8 cellular contexts compared by ENCODE assay signal in genomic region chr16:78002915-78003538, GRCh38. TPM values are rescaled to one million over a fixed set of nuclear protein-coding genes. Genes with fewer than 3 reads are reported as not detected.
DNase-seq lines count a peak whose midpoint lies in the region; ATAC-seq and TF ChIP-seq lines count a peak whose summit lies in the region.

No MANE protein-coding gene starts in this region.

- H3K4me1 ChIP-seq in lower lobe of right lung: no peaks in the 10 kb centered on the region

- H3K4me3 ChIP-seq in dorsolateral prefrontal cortex (peak overlapping the region in 1 of 59 donors; percentile 4), lower lobe of right lung (no peak overlapping the region)

- H3K9me3 Mint-ChIP-seq in CD4-positive, alpha-beta T cell: no peaks in the 10 kb centered on the region

- no peak overlapping the region for H3K27ac ChIP-seq in CD4-positive, alpha-beta T cell (ENCODE audit: low read depth, low read length)
- no peak overlapping the region for H3K27ac ChIP-seq in dorsolateral prefrontal cortex
- H3K27ac ChIP-seq in lower lobe of right lung: no peak overlapping the region

- peaks cover 30% of the 10 kb centered on the region for H3K27me3 Mint-ChIP-seq in CD4-positive, alpha-beta T cell

- no peaks in the 10 kb centered on the region for H3K4me1 Mint-ChIP-seq in CD4-positive, alpha-beta T cell (ENCODE audit: low read depth)

- DNase-seq in CD4-positive, alpha-beta T cell: peak; percentile 24 to 56 (median 36)
- peak; percentile 83 for DNase-seq in NCI-H510A treated with DMSO at 0.1 percent for 48 hours (lab: John Stamatoyannopoulos, UW)
- peak; percentile 90 for DNase-seq in activated CD4-positive, alpha-beta T cell treated with anti-CD3 and anti-CD28 coated beads for 48 hours
- peak; percentile 47 to 84 (median 79) for DNase-seq in dorsolateral prefrontal cortex
- DNase-seq in lower lobe of right lung: peak; percentile 82
- peak; percentile 28 for DNase-seq in stimulated activated CD8-positive, alpha-beta memory T cell treated with anti-CD3 and anti-CD28 coated beads, Interleukin-12 subunit alpha, Interleukin-12 subunit beta, amount 100 ng/mL, for 1 hour (ENCODE audit: low read depth)

- peak; percentile 77 for TF ChIP-seq CTCF in CD4-positive, alpha-beta T cell (IDR thresholded peaks at IDR 0.05)
- TF ChIP-seq CTCF in dorsolateral prefrontal cortex (IDR thresholded peaks at IDR 0.05 in 54 of 56, conservative IDR thresholded peaks at IDR 0.05 in 2 of 56; ENCODE audit: low read depth in 1 of 56, partially characterized antibody in 56 of 56) (peak; percentile 64 to 96 (median 84)), lower lobe of right lung (IDR thresholded peaks at IDR 0.05) (peak; percentile 86)

- CTCF ChIA-PET in CD4-positive, alpha-beta T cell (lab: Charles Lee): interaction anchor here (0.6 to 1.1 kb wide), 4 partner anchors 10 to 328 kb away, joined by 3 to 5 read pairs (median 4); no protein-coding TSS in a partner anchor

- no peaks in the 10 kb centered on the region for H3K36me3 ChIP-seq in lower lobe of right lung

- H3K27ac Mint-ChIP-seq in CD4-positive, alpha-beta T cell: no peak overlapping the region

- H3K9me3 ChIP-seq in CD4-positive, alpha-beta T cell (ENCODE audit: control insufficient read depth, low read length): no peaks in the 10 kb centered on the region
- no peaks in the 10 kb centered on the region for H3K9me3 ChIP-seq in lower lobe of right lung

- H3K4me3 Mint-ChIP-seq in CD4-positive, alpha-beta T cell: no peak overlapping the region

- ATAC-seq in CD4-positive, alpha-beta T cell (ENCODE audit: poor library complexity): peak; percentile 67
- peak; percentile 99 for ATAC-seq in GM19351 (IDR thresholded peaks at IDR 0.05; ENCODE audit: unreplicated experiment)
- peak; percentile 98 for ATAC-seq in HG03439 (IDR thresholded peaks at IDR 0.05; ENCODE audit: unreplicated experiment)
- ATAC-seq in lower lobe of right lung: peak; percentile 92 to 93

- intact Hi-C loops in CD4-positive, alpha-beta T cell (cut with DNase I, micrococcal nuclease): loop anchor here (1.0 kb wide), 2 partner anchors 327 to 328 kb away; no protein-coding TSS in a partner anchor
- intact Hi-C loops in dorsolateral prefrontal cortex (cut with DNase I): loop anchor here in 1 of 2 donors (5.0 kb wide), 1 partner anchor 326 kb away; no protein-coding TSS in a partner anchor
- intact Hi-C loops in lower lobe of right lung (cut with DNase I): no loop called here

- H3K36me3 Mint-ChIP-seq in CD4-positive, alpha-beta T cell (ENCODE audit: low read depth): no peaks in the 10 kb centered on the region

- POLR2A ChIA-PET in CD4-positive, alpha-beta T cell (lab: Charles Lee): no interaction called here

- peaks cover 11% of the 10 kb centered on the region for H3K27me3 ChIP-seq in CD4-positive, alpha-beta T cell (ENCODE audit: control insufficient read depth, insufficient read depth, low read length)
- H3K27me3 ChIP-seq in dorsolateral prefrontal cortex (peaks cover 0 to 3% (median 0%) of the 10 kb centered on the region in 45 donors), lower lobe of right lung (ENCODE audit: low read depth) (no peaks in the 10 kb centered on the region)

RNA-seq across cellular contexts. Expression of gene CLEC3A, which starts 19.3 kb away (rescaled TPM):
- not detected for total RNA-seq in CD4-positive, alpha-beta T cell
- total RNA-seq in dorsolateral prefrontal cortex (under 1 TPM in 2 of 120 experiments, not detected in 118; 0.19 to 0.32 TPM), lower lobe of right lung (not detected)

Comparison
In these comparisons a context has a peak if more than half of its experiments do, and no peak if none do; other contexts are left out.
1. DNase-seq: peak in every context shown above with its lines; median percentile 90 in activated CD4-positive, alpha-beta T cell treated with anti-CD3 and anti-CD28 coated beads for 48 hours; 83 in NCI-H510A treated with DMSO at 0.1 percent for 48 hours; 82 in lower lobe of right lung; 79 in dorsolateral prefrontal cortex; 36 in CD4-positive, alpha-beta T cell; 28 in stimulated activated CD8-positive, alpha-beta memory T cell treated with anti-CD3 and anti-CD28 coated beads, Interleukin-12 subunit alpha, Interleukin-12 subunit beta, amount 100 ng/mL, for 1 hour.